ENCODE assay signal across 8 cellular contexts in the genomic region with DNA sequence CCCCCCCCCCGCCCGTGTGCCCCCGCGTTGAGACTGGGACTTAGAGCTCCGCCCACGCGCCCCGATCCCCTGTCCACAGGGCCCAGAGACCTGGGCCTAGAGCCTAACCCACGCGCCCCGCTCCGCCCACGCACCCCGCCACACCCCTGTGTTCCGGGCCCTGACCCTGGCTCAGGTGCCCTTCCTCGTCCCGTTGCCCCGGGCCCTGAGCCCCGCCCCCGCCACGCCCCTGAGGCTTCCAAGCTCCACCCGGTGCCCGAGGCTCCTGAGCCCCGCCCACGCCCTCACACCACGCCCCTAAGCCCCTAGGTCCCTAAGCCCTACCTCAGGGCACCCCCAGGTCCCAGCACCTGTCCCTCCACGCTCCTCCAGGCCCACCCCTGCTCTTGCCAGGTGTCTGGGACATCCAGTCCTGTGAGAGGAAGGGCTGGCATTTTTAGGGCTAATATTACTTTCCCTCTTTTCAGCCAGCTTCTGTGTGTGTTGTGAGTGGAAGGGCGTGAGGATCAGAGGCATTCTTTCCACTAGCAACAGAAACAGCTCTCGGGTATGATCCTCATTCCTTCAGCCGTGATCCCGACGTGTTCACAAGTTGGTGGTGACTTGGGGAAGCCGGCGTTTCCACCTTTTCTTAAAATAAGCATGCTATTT. TPM values are rescaled to one million over a fixed set of nuclear protein-coding genes. Genes with fewer than 3 reads are reported as not detected.
A peak's percentile ranks its signal among the peaks of the same experiment; 100 is the strongest.
DNase-seq lines count a peak whose midpoint lies in the region; ATAC-seq and TF ChIP-seq lines count a peak whose summit lies in the region.

No MANE protein-coding gene starts in this region.

- peak overlapping the region; percentile 9 to 84 (median 64) for H3K4me3 Mint-ChIP-seq in CD4-positive, alpha-beta memory T cell
- H3K4me3 Mint-ChIP-seq in activated naive CD4-positive, alpha-beta T cell treated with anti-CD3 and anti-CD28 coated beads for 36 hours: peak overlapping the region; percentile 67

- CTCF ChIA-PET in CD4-positive, alpha-beta memory T cell (lab: Charles Lee; ENCODE audit: partially characterized antibody): interaction anchor here (0.8 to 3.1 kb wide), 3 partner anchors 11 to 19 kb away, joined by 3 to 13 read pairs (median 13); no protein-coding TSS in a partner anchor
- CTCF ChIA-PET in activated naive CD4-positive, alpha-beta T cell treated with anti-CD3 and anti-CD28 coated beads for 36 hours (lab: Charles Lee): interaction anchor here (0.6 to 1.8 kb wide), 4 partner anchors 13 to 126 kb away, joined by 3 to 9 read pairs (median 4); no protein-coding TSS in a partner anchor

- H3K27me3 Mint-ChIP-seq in CD4-positive, alpha-beta memory T cell: no peaks in the 10 kb centered on the region
- H3K27me3 Mint-ChIP-seq in activated naive CD4-positive, alpha-beta T cell treated with anti-CD3 and anti-CD28 coated beads for 36 hours (ENCODE audit: low read depth): no peaks in the 10 kb centered on the region

- H3K9me3 Mint-ChIP-seq in CD4-positive, alpha-beta memory T cell: no peaks in the 10 kb centered on the region
- no peaks in the 10 kb centered on the region for H3K9me3 Mint-ChIP-seq in activated naive CD4-positive, alpha-beta T cell treated with anti-CD3 and anti-CD28 coated beads for 36 hours

- peak overlapping the region; percentile 16 for H3K27ac ChIP-seq in CD4-positive, alpha-beta memory T cell (ENCODE audit: low read depth, low read length)
- H3K27ac ChIP-seq in HL-60 (replicated peaks) (no peak overlapping the region), SK-N-MC (peak overlapping the region; percentile 72), heart left ventricle (peak overlapping the region; percentile 69 to 92 (median 88))

- peaks cover 20% of the 10 kb centered on the region for H3K4me1 ChIP-seq in CD4-positive, alpha-beta memory T cell (ENCODE audit: insufficient read depth, low read length)
- H3K4me1 ChIP-seq in heart left ventricle: peaks cover 0 to 27% (median 13%) of the 10 kb centered on the region in 12 donors

- H3K36me3 Mint-ChIP-seq in CD4-positive, alpha-beta memory T cell: no peaks in the 10 kb centered on the region
- no peaks in the 10 kb centered on the region for H3K36me3 Mint-ChIP-seq in activated naive CD4-positive, alpha-beta T cell treated with anti-CD3 and anti-CD28 coated beads for 36 hours (ENCODE audit: low read depth)

- peak overlapping the region; percentile 73 to 91 (median 82) for H3K27ac Mint-ChIP-seq in CD4-positive, alpha-beta memory T cell
- no peak overlapping the region for H3K27ac Mint-ChIP-seq in activated naive CD4-positive, alpha-beta T cell treated with anti-CD3 and anti-CD28 coated beads for 36 hours

- H3K36me3 ChIP-seq in CD4-positive, alpha-beta memory T cell (ENCODE audit: insufficient read depth, low read length): no peaks in the 10 kb centered on the region
- H3K36me3 ChIP-seq in SK-N-MC (ENCODE audit: insufficient read depth, low read length): no peaks in the 10 kb centered on the region
- no peaks in the 10 kb centered on the region for H3K36me3 ChIP-seq in heart left ventricle

- POLR2A ChIA-PET in CD4-positive, alpha-beta memory T cell (lab: Charles Lee; ENCODE audit: partially characterized antibody): interaction anchor here (0.9 to 3.2 kb wide), 4 partner anchors 105 to 1270 kb away, joined by 4 to 14 read pairs (median 4); a partner anchor contains a TSS

- H3K9me3 ChIP-seq in CD4-positive, alpha-beta memory T cell (ENCODE audit: control insufficient read depth in 1 of 2, low read length in 2 of 2): no peaks in the 10 kb centered on the region
- H3K9me3 ChIP-seq in SK-N-MC (ENCODE audit: low read depth, low read length): no peaks in the 10 kb centered on the region
- H3K9me3 ChIP-seq in heart left ventricle: no peaks in the 10 kb centered on the region

- peak overlapping the region in 1 of 2 donors; percentile 42 for H3K4me3 ChIP-seq in CD4-positive, alpha-beta memory T cell (ENCODE audit: low read length in 2 of 2)
- H3K4me3 ChIP-seq in HL-60 (replicated peaks; ENCODE audit: insufficient read depth, low read length) (peak overlapping the region; percentile 45), SK-N-MC (peak overlapping the region; percentile 83), heart left ventricle (peak overlapping the region in 11 of 12 donors; percentile 51 to 90 (median 65))

- peak; percentile 77 to 88 (median 81) for DNase-seq in CD4-positive, alpha-beta memory T cell
- DNase-seq in HL-60 (ENCODE audit: low read depth in 1 of 2, low spot score in 1 of 2) (peak; percentile 60 to 61), SK-N-MC (ENCODE audit: low read depth, low spot score) (no peak), heart left ventricle (peak; percentile 84 to 93 (median 91)), renal cortical epithelial cell (ENCODE audit: low read depth) (peak; percentile 31)
- DNase-seq in activated naive CD4-positive, alpha-beta T cell treated with anti-CD3 and anti-CD28 coated beads for 36 hours: peak; percentile 80

- H3K4me1 Mint-ChIP-seq in CD4-positive, alpha-beta memory T cell: peaks cover 10 to 27% (median 12%) of the 10 kb centered on the region in 4 donors
- H3K4me1 Mint-ChIP-seq in activated naive CD4-positive, alpha-beta T cell treated with anti-CD3 and anti-CD28 coated beads for 36 hours (ENCODE audit: low read depth): peaks cover 34% of the 10 kb centered on the region

- ATAC-seq in GM19463 (IDR thresholded peaks at IDR 0.05; ENCODE audit: unreplicated experiment) (peak; percentile 74), heart left ventricle (peak; percentile 63 to 78 (median 75)), GM18870 (IDR thresholded peaks at IDR 0.05; ENCODE audit: unreplicated experiment) (no peak)

- intact Hi-C loops in CD4-positive, alpha-beta memory T cell (cut with micrococcal nuclease): loop anchor here (1.0 to 5.0 kb wide), 7 partner anchors 13 to 299 kb away; a partner anchor contains a TSS
- intact Hi-C loops in activated naive CD4-positive, alpha-beta T cell treated with anti-CD3 and anti-CD28 coated beads for 36 hours (cut with micrococcal nuclease): loop anchor here (1.0 to 10.0 kb wide), 3 partner anchors 53 to 315 kb away; a partner anchor contains a TSS
- intact Hi-C loops in heart left ventricle (cut with DNase I): loop anchor here in 1 of 10 donors (5.0 kb wide), 1 partner anchor 68 kb away; no protein-coding TSS in a partner anchor

- 9 to 11% (median 10%) methylated on average over 16 to 34 of the region's 34 CpGs for WGBS in heart left ventricle, 4 donors

- no peaks in the 10 kb centered on the region for H3K27me3 ChIP-seq in CD4-positive, alpha-beta memory T cell (ENCODE audit: insufficient read depth, low read length)
- peaks cover 8% of the 10 kb centered on the region for H3K27me3 ChIP-seq in HL-60 (ENCODE audit: insufficient read depth, poor library complexity, severe bottlenecking)
- peaks cover 0 to under 1% (median 0%) of the 10 kb centered on the region in 9 donors for H3K27me3 ChIP-seq in heart left ventricle

- TF ChIP-seq POLR2A in heart left ventricle (IDR thresholded peaks at IDR 0.05): no peak

- TF ChIP-seq CTCF in HL-60 (IDR thresholded peaks at IDR 0.05; ENCODE audit: insufficient read depth, low read length): no peak
- no peak for TF ChIP-seq CTCF in heart left ventricle (IDR thresholded peaks at IDR 0.05)

- H3K9ac ChIP-seq in SK-N-MC (ENCODE audit: insufficient read length): no peak overlapping the region

RNA-seq across cellular contexts. Expression of a gene that starts 0.6 kb away (rescaled TPM):
- total RNA-seq in CD4-positive, alpha-beta memory T cell: 10 to 100 TPM in 1 of 2 experiments, 1 to 10 TPM in 1; 7.7 to 10.9 TPM
- polyA plus RNA-seq in CD4-positive, alpha-beta memory T cell: 1 to 10 TPM; 1.6 to 1.9 TPM
- total RNA-seq in activated naive CD4-positive, alpha-beta T cell treated with anti-CD3 and anti-CD28 coated beads for 36 hours: 1 to 10 TPM in 1 of 2 experiments, under 1 TPM in 1; 0.94 to 2.3 TPM
- total RNA-seq in heart left ventricle: 10 to 100 TPM; 21.1 to 41.8 (median 30.3) TPM
- 10 to 100 TPM in 1 of 2 donors, 1 to 10 TPM in 1; 9.2 to 10.2 TPM for polyA plus RNA-seq in heart left ventricle
- total RNA-seq in renal cortical epithelial cell: 4.6 and 9.7 TPM in 2 replicates
